In genomic region chr19:31706131-31706530, GRCh38 we compare ENCODE assay signal across 5 cellular contexts.
"Had no signal": no experiment of that assay in that cellular context is flagged by ENCODE, and none has a peak within 500 bp of the region (broad histone marks: within the 10 kb centered on the region; RNA-seq: fewer than 3 reads in every experiment).

No MANE protein-coding gene starts in this region.

- DNase-seq: IMR-90, KBM-7 had no signal

- H3K4me3 Mint-ChIP-seq: IgD-negative memory B cell had no signal

- H3K36me3 Mint-ChIP-seq: IgD-negative memory B cell had no signal

- H3K4me3 ChIP-seq: K562 had no signal

- H3K27me3 Mint-ChIP-seq: IgD-negative memory B cell had no signal

- H3K27ac ChIP-seq: HL-60 had no signal

- H3K27ac Mint-ChIP-seq: IgD-negative memory B cell had no signal

- H3K4me1 Mint-ChIP-seq: IgD-negative memory B cell had no signal
